ENCODE assay signal across 1 cellular context in the genomic region with DNA sequence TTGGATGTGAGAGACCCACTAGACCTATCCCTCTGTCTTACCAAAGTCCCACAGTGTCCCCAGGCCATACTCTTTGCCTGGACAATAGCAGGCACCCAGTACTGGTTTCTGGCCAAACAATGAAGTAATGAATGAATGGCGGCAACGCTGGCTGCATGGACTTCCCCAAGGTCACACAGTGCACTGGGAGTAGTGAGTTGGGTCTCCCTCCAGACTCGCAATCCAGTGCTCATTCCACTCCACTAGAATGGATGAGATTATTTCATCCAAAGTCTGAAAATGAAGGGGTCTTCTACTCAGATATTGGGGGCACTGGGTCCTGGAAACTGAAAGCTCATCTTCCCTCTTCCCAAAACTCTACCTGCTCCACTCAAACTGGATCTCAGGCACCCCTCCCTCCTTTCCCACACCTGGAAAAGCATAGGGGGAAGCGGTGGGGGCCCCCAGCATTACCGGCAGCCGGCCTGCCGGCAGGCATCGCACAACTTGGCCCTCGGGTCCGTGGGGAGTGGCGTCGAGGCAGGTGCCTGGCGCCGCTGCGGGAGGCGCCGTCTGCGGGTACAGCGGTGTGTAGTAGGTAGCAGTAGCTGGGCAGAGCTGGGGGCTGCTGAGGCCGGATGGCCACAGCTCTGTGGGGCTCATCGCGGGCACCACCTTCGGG.
A peak's percentile ranks its signal among the peaks of the same experiment; 100 is the strongest.
TF ChIP-seq lines count a peak whose summit lies in the region.

No MANE protein-coding gene starts in this region.

TF ChIP-seq in H1, 55 proteins besides CTCF, POLR2A, EP300 and RAD21:
- TF ChIP-seq JUN (IDR thresholded peaks at IDR 0.05; ENCODE audit: low read depth, low read length) (no peak), TCF12 (IDR thresholded peaks at IDR 0.05; ENCODE audit: low read depth, low read length) (no peak), MAX (IDR thresholded peaks at IDR 0.05) (peak; percentile 43), FOSL1 (IDR thresholded peaks at IDR 0.05; ENCODE audit: insufficient read depth, low read depth, low read length) (no peak), MAFK (IDR thresholded peaks at IDR 0.05; ENCODE audit: low read depth, low read length) (no peak), ATF2 (IDR thresholded peaks at IDR 0.05; ENCODE audit: low read length) (no peak), CREB1 (IDR thresholded peaks at IDR 0.05) (no peak), EZH2 (IDR thresholded peaks at IDR 0.05; ENCODE audit: low read depth, low read length, severe bottlenecking) (no peak), RBBP5 (IDR thresholded peaks at IDR 0.05; ENCODE audit: borderline replicate concordance, low read depth, low read length) (0 out of 2 replicates have a peak, but pooled peaks have one; percentile 17), SP4 (IDR thresholded peaks at IDR 0.05; ENCODE audit: low read length) (no peak), SUZ12 (IDR thresholded peaks at IDR 0.05; ENCODE audit: low read length) (no peak; the same call in 1 of the 2 replicates), YY1 (IDR thresholded peaks at IDR 0.05; ENCODE audit: low read depth, low read length) (no peak)
TF ChIP-seq in H1: peak in this region for 2.
